In genomic region chr5:39494099-39494498, GRCh38 we compare ENCODE assay signal across 1 cellular context.
TF ChIP-seq lines count a peak whose summit lies in the region.

No MANE protein-coding gene starts in this region.

TF ChIP-seq in H1, 55 proteins besides CTCF, POLR2A, EP300 and RAD21:
- TF ChIP-seq, protein P1, sequence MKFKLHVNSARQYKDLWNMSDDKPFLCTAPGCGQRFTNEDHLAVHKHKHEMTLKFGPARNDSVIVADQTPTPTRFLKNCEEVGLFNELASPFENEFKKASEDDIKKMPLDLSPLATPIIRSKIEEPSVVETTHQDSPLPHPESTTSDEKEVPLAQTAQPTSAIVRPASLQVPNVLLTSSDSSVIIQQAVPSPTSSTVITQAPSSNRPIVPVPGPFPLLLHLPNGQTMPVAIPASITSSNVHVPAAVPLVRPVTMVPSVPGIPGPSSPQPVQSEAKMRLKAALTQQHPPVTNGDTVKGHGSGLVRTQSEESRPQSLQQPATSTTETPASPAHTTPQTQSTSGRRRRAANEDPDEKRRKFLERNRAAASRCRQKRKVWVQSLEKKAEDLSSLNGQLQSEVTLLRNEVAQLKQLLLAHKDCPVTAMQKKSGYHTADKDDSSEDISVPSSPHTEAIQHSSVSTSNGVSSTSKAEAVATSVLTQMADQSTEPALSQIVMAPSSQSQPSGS (IDR thresholded peaks at IDR 0.05; ENCODE audit: low read length) = no peak
- TF ChIP-seq MAFK (IDR thresholded peaks at IDR 0.05; ENCODE audit: low read depth, low read length) (peak; percentile 76; the same call in 1 of the 2 replicates), ASH2L (IDR thresholded peaks at IDR 0.05; ENCODE audit: low read length) (no peak)
